Comparison of ENCODE assay signal across 24 cellular contexts in genomic region chr19:17837972-17838371, GRCh38. TPM values are rescaled to one million over a fixed set of nuclear protein-coding genes. Genes with fewer than 3 reads are reported as not detected.
DNase-seq lines count a peak whose midpoint lies in the region; ATAC-seq and TF ChIP-seq lines count a peak whose summit lies in the region.
"Had no signal": no experiment of that assay in that cellular context is flagged by ENCODE, and none has a peak within 500 bp of the region (broad histone marks: within the 10 kb centered on the region; RNA-seq: fewer than 3 reads in every experiment).

No MANE protein-coding gene starts in this region.

- H3K36me3 ChIP-seq in CD4-positive, CD25-positive, alpha-beta regulatory T cell (ENCODE audit: control insufficient read depth, insufficient read depth, low read length), result peaks cover 90% of the 10 kb centered on the region
- H3K36me3 ChIP-seq in CD4-positive, alpha-beta memory T cell (ENCODE audit: insufficient read depth, low read length), result peaks cover 79% of the 10 kb centered on the region
- no peaks in the 10 kb centered on the region for H3K36me3 ChIP-seq in osteoblast (ENCODE audit: insufficient read depth, low read length)
- H3K36me3 ChIP-seq: BE2C had no signal

- peaks cover 0 to 2% (median 0%) of the 10 kb centered on the region in 7 donors for H3K9me3 Mint-ChIP-seq in CD4-positive, CD25-positive, alpha-beta regulatory T cell
- H3K9me3 Mint-ChIP-seq in CD4-positive, alpha-beta memory T cell, result no peaks in the 10 kb centered on the region
- no peaks in the 10 kb centered on the region for H3K9me3 Mint-ChIP-seq in activated naive CD8-positive, alpha-beta T cell treated with anti-CD3 and anti-CD28 coated beads, Interleukin-2, amount 50 U/mL, for 24 hours
- H3K9me3 Mint-ChIP-seq in MCF 10A (ENCODE audit: unreplicated experiment) (no peaks in the 10 kb centered on the region), WTC11 (no peaks in the 10 kb centered on the region)

- intact Hi-C loops in CD4-positive, alpha-beta memory T cell (cut with micrococcal nuclease), result no loop called here
- intact Hi-C loops in MCF 10A (cut with micrococcal nuclease), result no loop called here

- no peaks in the 10 kb centered on the region for H4K20me1 ChIP-seq in osteoblast (ENCODE audit: insufficient read depth, low read length)

- H3K4me3 ChIP-seq in CD4-positive, CD25-positive, alpha-beta regulatory T cell (ENCODE audit: low read depth, low read length), result no peak overlapping the region
- H3K4me3 ChIP-seq in CD4-positive, alpha-beta memory T cell (ENCODE audit: low read length in 2 of 2), result no peak overlapping the region
- H3K4me3 ChIP-seq in osteoblast (ENCODE audit: insufficient read depth, low read length), result no peak overlapping the region

- POLR2A ChIA-PET in CD4-positive, alpha-beta memory T cell (lab: Charles Lee; ENCODE audit: partially characterized antibody), result interaction anchor here (1.2 kb wide), 1 partner anchor 12 kb away, joined by 4 read pairs; no protein-coding TSS in a partner anchor
- POLR2A ChIA-PET in MCF 10A (lab: Yijun Ruan, JAX) (interaction anchor here (0.6 to 1.2 kb wide), 3 partner anchors 21 to 342 kb away, joined by 3 read pairs; no protein-coding TSS in a partner anchor), WTC11 (lab: Charles Lee) (interaction anchor here (0.7 kb wide), 1 partner anchor 10 kb away, joined by 3 read pairs; the partner anchor contains the start of gene JAK3)

- H3K36me3 Mint-ChIP-seq in CD4-positive, CD25-positive, alpha-beta regulatory T cell, result peaks cover 43% of the 10 kb centered on the region
- peaks cover 53 to 66% of the 10 kb centered on the region in 2 donors for H3K36me3 Mint-ChIP-seq in CD4-positive, alpha-beta memory T cell
- H3K36me3 Mint-ChIP-seq in activated naive CD8-positive, alpha-beta T cell treated with anti-CD3 and anti-CD28 coated beads, Interleukin-2, amount 50 U/mL, for 24 hours (ENCODE audit: low read depth), result peaks cover 51% of the 10 kb centered on the region
- no peaks in the 10 kb centered on the region for H3K36me3 Mint-ChIP-seq in MCF 10A (ENCODE audit: insufficient read depth, unreplicated experiment)
- H3K36me3 Mint-ChIP-seq in WTC11, result no peaks in the 10 kb centered on the region

- no peak overlapping the region for H3K4me2 ChIP-seq in osteoblast (ENCODE audit: insufficient read depth, low read length)
- H3K4me2 ChIP-seq: SK-N-SH had no signal

- BruUV-seq in MCF 10A (replicated peaks; lab: Mats Ljungman, UMichigan), result no TSS peak

- no peaks in the 10 kb centered on the region for H3K27me3 ChIP-seq in CD4-positive, CD25-positive, alpha-beta regulatory T cell (ENCODE audit: control insufficient read depth, insufficient read depth, low read length)
- no peaks in the 10 kb centered on the region for H3K27me3 ChIP-seq in CD4-positive, alpha-beta memory T cell (ENCODE audit: insufficient read depth, low read length)
- no peaks in the 10 kb centered on the region for H3K27me3 ChIP-seq in osteoblast (ENCODE audit: insufficient read depth, low read length)
- H3K27me3 ChIP-seq: BE2C had no signal

- no peak overlapping the region for H3K4me3 Mint-ChIP-seq in CD4-positive, CD25-positive, alpha-beta regulatory T cell
- H3K4me3 Mint-ChIP-seq in CD4-positive, alpha-beta memory T cell, result no peak overlapping the region
- no peak overlapping the region for H3K4me3 Mint-ChIP-seq in activated naive CD8-positive, alpha-beta T cell treated with anti-CD3 and anti-CD28 coated beads, Interleukin-2, amount 50 U/mL, for 24 hours
- H3K4me3 Mint-ChIP-seq in MCF 10A (ENCODE audit: unreplicated experiment), result no peak overlapping the region
- no peak overlapping the region for H3K4me3 Mint-ChIP-seq in WTC11

- ATAC-seq in CD4-positive, CD25-positive, alpha-beta regulatory T cell (ENCODE audit: low read depth in 2 of 2), result no peak
- peak; percentile 16 for ATAC-seq in activated naive CD8-positive, alpha-beta T cell treated with anti-CD3 and anti-CD28 coated beads, Interleukin-2, amount 50 U/mL, for 24 hours
- ATAC-seq in WTC11, result no peak
- ATAC-seq: HCT116, Panc1 had no signal

- H3K9me3 ChIP-seq in CD4-positive, CD25-positive, alpha-beta regulatory T cell (ENCODE audit: control insufficient read depth in 2 of 2, low read length in 2 of 2), result no peaks in the 10 kb centered on the region
- no peaks in the 10 kb centered on the region for H3K9me3 ChIP-seq in CD4-positive, alpha-beta memory T cell (ENCODE audit: control insufficient read depth in 1 of 2, low read length in 2 of 2)
- no peaks in the 10 kb centered on the region for H3K9me3 ChIP-seq in osteoblast (ENCODE audit: low read depth, low read length)
- H3K9me3 ChIP-seq: BE2C, SK-N-SH had no signal

- peaks cover 0 to 23% (median 10%) of the 10 kb centered on the region in 4 donors for H3K4me1 Mint-ChIP-seq in CD4-positive, CD25-positive, alpha-beta regulatory T cell
- H3K4me1 Mint-ChIP-seq in CD4-positive, alpha-beta memory T cell, result peaks cover 6 to 25% (median 19%) of the 10 kb centered on the region in 4 donors
- H3K4me1 Mint-ChIP-seq in activated naive CD8-positive, alpha-beta T cell treated with anti-CD3 and anti-CD28 coated beads, Interleukin-2, amount 50 U/mL, for 24 hours, result peaks cover 13% of the 10 kb centered on the region
- H3K4me1 Mint-ChIP-seq in MCF 10A (ENCODE audit: insufficient read depth, unreplicated experiment) (no peaks in the 10 kb centered on the region), WTC11 (peaks cover 19% of the 10 kb centered on the region)

- CTCF ChIA-PET in CD4-positive, alpha-beta memory T cell (lab: Charles Lee; ENCODE audit: partially characterized antibody), result interaction anchor here (0.8 to 1.2 kb wide), 3 partner anchors 9 to 131 kb away, joined by 3 read pairs; partner anchors contain the start of gene JAK3
- CTCF ChIA-PET in MCF 10A (lab: Yijun Ruan, JAX) (no interaction called here), WTC11 (lab: Charles Lee) (no interaction called here)

- no peaks in the 10 kb centered on the region for H3K79me2 ChIP-seq in osteoblast (ENCODE audit: insufficient read depth, low read length)

- H2AFZ ChIP-seq in osteoblast (ENCODE audit: low read length), result no peak overlapping the region

- H3K27ac ChIP-seq in CD4-positive, CD25-positive, alpha-beta regulatory T cell (ENCODE audit: insufficient read depth, low read length, poor library complexity, severe bottlenecking), result no peak overlapping the region
- H3K27ac ChIP-seq in CD4-positive, alpha-beta memory T cell (ENCODE audit: low read depth, low read length), result no peak overlapping the region
- H3K27ac ChIP-seq in osteoblast (ENCODE audit: low read depth, low read length), result no peak overlapping the region
- H3K27ac ChIP-seq: HL-60 had no signal

- H3K27me3 Mint-ChIP-seq in CD4-positive, CD25-positive, alpha-beta regulatory T cell, result no peaks in the 10 kb centered on the region
- H3K27me3 Mint-ChIP-seq in CD4-positive, alpha-beta memory T cell, result no peaks in the 10 kb centered on the region
- H3K27me3 Mint-ChIP-seq in activated naive CD8-positive, alpha-beta T cell treated with anti-CD3 and anti-CD28 coated beads, Interleukin-2, amount 50 U/mL, for 24 hours, result no peaks in the 10 kb centered on the region
- no peaks in the 10 kb centered on the region for H3K27me3 Mint-ChIP-seq in MCF 10A (ENCODE audit: insufficient read depth, unreplicated experiment)
- H3K27me3 Mint-ChIP-seq in WTC11 (ENCODE audit: low read depth), result peaks cover 48% of the 10 kb centered on the region

- DNase-seq in CD4-positive, CD25-positive, alpha-beta regulatory T cell, result no peak
- no peak for DNase-seq in CD4-positive, alpha-beta memory T cell
- DNase-seq in activated naive CD8-positive, alpha-beta T cell treated with anti-CD3 and anti-CD28 coated beads, Interleukin-2, amount 50 U/mL, for 24 hours, result no peak
- DNase-seq in osteoblast (ENCODE audit: insufficient read length, low spot score, missing footprints) (peak; percentile 62), MCF 10A (ENCODE audit: unreplicated experiment) (no peak), WTC11 (ENCODE audit: low spot score) (no peak), GOT3 (lab: John Stamatoyannopoulos, UW) (no peak)
- DNase-seq: BE2C, DMS153, KG1, NCI-H1105, NCI-H146, NCI-H2029, NCI-H226, NCI-H510A treated with DMSO at 0.1 percent for 48 hours, NCI-H748 treated with DMSO at 0.1 percent for 48 hours, SIG-M5, SK-N-SH had no signal

- no peak for TF ChIP-seq CTCF in osteoblast (IDR thresholded peaks at IDR 0.05; ENCODE audit: extremely low read depth, low read depth, low read length)
- TF ChIP-seq CTCF in MCF 10A (IDR thresholded peaks at IDR 0.05; ENCODE audit: unreplicated experiment), result no peak
- no peak for TF ChIP-seq CTCF in WTC11 (IDR thresholded peaks at IDR 0.05)

- H3K4me1 ChIP-seq in CD4-positive, CD25-positive, alpha-beta regulatory T cell (ENCODE audit: control insufficient read depth, insufficient read depth, low read length, poor library complexity, severe bottlenecking), result no peaks in the 10 kb centered on the region
- peaks cover 8% of the 10 kb centered on the region for H3K4me1 ChIP-seq in CD4-positive, alpha-beta memory T cell (ENCODE audit: insufficient read depth, low read length)
- no peaks in the 10 kb centered on the region for H3K4me1 ChIP-seq in osteoblast (ENCODE audit: insufficient read depth, low read length)

- peak overlapping the region in 2 of 3 donors; percentile 55 to 79 for H3K27ac Mint-ChIP-seq in CD4-positive, CD25-positive, alpha-beta regulatory T cell
- peak overlapping the region in 4 of 7 donors; percentile 5 to 75 (median 58) for H3K27ac Mint-ChIP-seq in CD4-positive, alpha-beta memory T cell
- peak overlapping the region; percentile 10 for H3K27ac Mint-ChIP-seq in activated naive CD8-positive, alpha-beta T cell treated with anti-CD3 and anti-CD28 coated beads, Interleukin-2, amount 50 U/mL, for 24 hours
- H3K27ac Mint-ChIP-seq in MCF 10A (ENCODE audit: low read depth, unreplicated experiment) (no peak overlapping the region), WTC11 (no peak overlapping the region)

RNA-seq across cellular contexts. Expression of gene JAK3, which starts 9.8 kb away (rescaled TPM):
- total RNA-seq in CD4-positive, CD25-positive, alpha-beta regulatory T cell, result 198 TPM
- polyA plus RNA-seq in CD4-positive, CD25-positive, alpha-beta regulatory T cell, result 100 to 1,000 TPM in 1 of 4 donors, 10 to 100 TPM in 3; 80.8 to 103 (median 88.4) TPM
- 100 to 1,000 TPM; 132 to 135 TPM for total RNA-seq in CD4-positive, alpha-beta memory T cell
- polyA plus RNA-seq in CD4-positive, alpha-beta memory T cell, result 10 to 100 TPM; 74.6 to 96.2 TPM
- total RNA-seq in osteoblast (1.8 and 2.4 TPM in 2 replicates), MCF 10A (2022) (not detected in 2 replicates), WTC11 (2021) (4.4 to 5.6 TPM (median 5.6 TPM) in 3 replicates)

RNA-seq across cellular contexts. Expression of gene INSL3, which starts 16.7 kb away (rescaled TPM):
- 5.5 TPM for total RNA-seq in CD4-positive, CD25-positive, alpha-beta regulatory T cell
- 1 to 10 TPM; 1.5 to 5.4 (median 2.2) TPM for polyA plus RNA-seq in CD4-positive, CD25-positive, alpha-beta regulatory T cell
- 1 to 10 TPM; 5.0 to 5.3 TPM for total RNA-seq in CD4-positive, alpha-beta memory T cell
- 1 to 10 TPM; 1.0 to 3.9 TPM for polyA plus RNA-seq in CD4-positive, alpha-beta memory T cell
- total RNA-seq in osteoblast (not detected in 2 replicates), MCF 10A (2022) (not detected in 2 replicates), WTC11 (2021) (0.79 to 1.2 TPM (median 1.2 TPM) in 3 replicates)
- total RNA-seq: A673, G401, HT-29 had no signal

RNA-seq across cellular contexts. Expression of gene RPL18A, which starts 21.7 kb away (rescaled TPM):
- 2,143 TPM for total RNA-seq in CD4-positive, CD25-positive, alpha-beta regulatory T cell
- polyA plus RNA-seq in CD4-positive, CD25-positive, alpha-beta regulatory T cell, result 1,000 to 10,000 TPM; 3,036 to 4,374 (median 3,670) TPM
- total RNA-seq in CD4-positive, alpha-beta memory T cell, result 1,000 to 10,000 TPM; 3,084 to 3,117 TPM
- 1,000 to 10,000 TPM; 3,184 to 4,119 TPM for polyA plus RNA-seq in CD4-positive, alpha-beta memory T cell
- 786 and 869 TPM in 2 replicates for total RNA-seq in osteoblast
- total RNA-seq in MCF 10A (2022), result 3,250 and 3,372 TPM in 2 replicates
- 2,950 to 3,448 TPM (median 3,445 TPM) in 3 replicates for total RNA-seq in WTC11 (2021)

RNA-seq across cellular contexts. Expression of gene SLC5A5, which starts 33.8 kb away (rescaled TPM):
- 1.0 TPM for total RNA-seq in CD4-positive, CD25-positive, alpha-beta regulatory T cell
- polyA plus RNA-seq in CD4-positive, CD25-positive, alpha-beta regulatory T cell, result 1 to 10 TPM in 3 of 4 donors, under 1 TPM in 1; 0.76 to 1.8 (median 1.3) TPM
- total RNA-seq in CD4-positive, alpha-beta memory T cell, result 1 to 10 TPM; 2.6 to 2.9 TPM
- polyA plus RNA-seq in CD4-positive, alpha-beta memory T cell, result 1 to 10 TPM in 1 of 2 donors, under 1 TPM in 1; 0.92 to 1.2 TPM
- total RNA-seq in osteoblast (under 0.01 TPM in 2 replicates), MCF 10A (2022) (not detected in 2 replicates), WTC11 (2021) (2.5 TPM in 3 replicates)
- total RNA-seq: A673, HT-29 had no signal

RNA-seq across cellular contexts. Expression of gene B3GNT3, which starts 43.0 kb away (rescaled TPM):
- total RNA-seq in CD4-positive, CD25-positive, alpha-beta regulatory T cell, result 0.47 TPM
- polyA plus RNA-seq in CD4-positive, CD25-positive, alpha-beta regulatory T cell, result under 1 TPM in 1 of 4 donors, not detected in 3; 0.27 TPM
- total RNA-seq in CD4-positive, alpha-beta memory T cell, result not detected
- polyA plus RNA-seq in CD4-positive, alpha-beta memory T cell, result under 1 TPM; 0.34 to 0.72 TPM
- total RNA-seq in osteoblast (not detected in 2 replicates), MCF 10A (2022) (0.40 and 0.49 TPM in 2 replicates), WTC11 (2021) (1.2 to 1.9 TPM (median 1.3 TPM) in 3 replicates)
- total RNA-seq: A673, G401 had no signal
- polyA plus RNA-seq: SK-N-SH had no signal

Comparison
In these comparisons a context has a peak if more than half of its experiments do, and no peak if none do; other contexts are left out.
1. H3K27ac Mint-ChIP-seq: peak in CD4-positive, CD25-positive, alpha-beta regulatory T cell (2 of 3), CD4-positive, alpha-beta memory T cell (4 of 7) and activated naive CD8-positive, alpha-beta T cell treated with anti-CD3 and anti-CD28 coated beads, Interleukin-2, amount 50 U/mL, for 24 hours (single experiment); none in MCF 10A (single experiment) and WTC11 (single experiment).
2. RNA of gene JAK3, which starts 9.8 kb away (total RNA-seq): 198 TPM in CD4-positive, CD25-positive, alpha-beta regulatory T cell (single experiment) and 132 to 135 TPM in CD4-positive, alpha-beta memory T cell; 4.4 to 5.6 TPM in WTC11, 1.8 to 2.4 TPM in osteoblast and not detected in MCF 10A; every median in the first group is over 10 times any median in the second.